1 cellular context compared by ENCODE assay signal in the genomic region with DNA sequence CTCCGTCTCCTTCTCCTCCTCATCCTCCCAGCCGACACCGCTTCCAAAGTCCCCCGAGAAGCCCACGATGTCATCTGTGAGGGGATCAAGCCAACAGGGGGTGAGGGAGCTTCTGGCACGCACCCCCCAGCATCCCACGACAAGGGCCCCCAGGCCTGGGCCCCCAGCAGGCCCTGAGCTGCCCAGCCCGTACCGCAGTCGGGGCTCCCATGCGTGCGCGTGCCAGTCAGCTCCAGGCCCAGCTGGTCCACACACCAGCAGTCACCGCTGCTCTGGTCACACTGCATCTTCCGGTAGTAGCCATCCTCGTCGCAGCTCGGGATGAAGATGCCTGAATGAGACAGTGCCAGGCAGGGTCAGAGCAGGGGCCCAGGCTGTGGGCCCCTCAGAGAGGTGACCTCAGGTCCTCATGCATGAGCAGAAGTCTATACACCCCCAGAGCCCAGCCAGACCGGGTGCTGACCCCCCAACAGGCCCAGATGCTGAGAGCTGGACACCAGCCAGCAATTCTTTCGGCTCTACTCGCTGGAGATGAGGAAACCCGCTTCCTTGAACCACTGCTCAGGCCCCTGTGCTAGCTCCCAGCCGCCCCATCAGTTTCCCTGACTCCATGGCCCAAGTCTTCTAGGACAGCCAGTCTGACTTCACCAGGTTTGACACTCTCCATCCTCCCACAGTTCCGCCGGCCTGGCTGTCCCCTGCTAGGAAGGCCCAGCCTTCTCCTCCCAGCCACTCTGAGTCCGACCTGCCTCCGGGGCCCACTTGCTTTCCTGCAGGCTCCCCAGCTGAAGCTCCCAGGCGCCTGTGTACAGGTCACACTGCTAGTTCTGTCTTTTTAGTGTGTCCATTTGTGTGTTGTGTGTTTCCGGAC.
TF ChIP-seq lines count a peak whose summit lies in the region.

No MANE protein-coding gene starts in this region.

TF ChIP-seq in WTC11, 78 proteins besides CTCF, POLR2A, EP300 and RAD21 (continued from another document):
- TF ChIP-seq, protein P1, sequence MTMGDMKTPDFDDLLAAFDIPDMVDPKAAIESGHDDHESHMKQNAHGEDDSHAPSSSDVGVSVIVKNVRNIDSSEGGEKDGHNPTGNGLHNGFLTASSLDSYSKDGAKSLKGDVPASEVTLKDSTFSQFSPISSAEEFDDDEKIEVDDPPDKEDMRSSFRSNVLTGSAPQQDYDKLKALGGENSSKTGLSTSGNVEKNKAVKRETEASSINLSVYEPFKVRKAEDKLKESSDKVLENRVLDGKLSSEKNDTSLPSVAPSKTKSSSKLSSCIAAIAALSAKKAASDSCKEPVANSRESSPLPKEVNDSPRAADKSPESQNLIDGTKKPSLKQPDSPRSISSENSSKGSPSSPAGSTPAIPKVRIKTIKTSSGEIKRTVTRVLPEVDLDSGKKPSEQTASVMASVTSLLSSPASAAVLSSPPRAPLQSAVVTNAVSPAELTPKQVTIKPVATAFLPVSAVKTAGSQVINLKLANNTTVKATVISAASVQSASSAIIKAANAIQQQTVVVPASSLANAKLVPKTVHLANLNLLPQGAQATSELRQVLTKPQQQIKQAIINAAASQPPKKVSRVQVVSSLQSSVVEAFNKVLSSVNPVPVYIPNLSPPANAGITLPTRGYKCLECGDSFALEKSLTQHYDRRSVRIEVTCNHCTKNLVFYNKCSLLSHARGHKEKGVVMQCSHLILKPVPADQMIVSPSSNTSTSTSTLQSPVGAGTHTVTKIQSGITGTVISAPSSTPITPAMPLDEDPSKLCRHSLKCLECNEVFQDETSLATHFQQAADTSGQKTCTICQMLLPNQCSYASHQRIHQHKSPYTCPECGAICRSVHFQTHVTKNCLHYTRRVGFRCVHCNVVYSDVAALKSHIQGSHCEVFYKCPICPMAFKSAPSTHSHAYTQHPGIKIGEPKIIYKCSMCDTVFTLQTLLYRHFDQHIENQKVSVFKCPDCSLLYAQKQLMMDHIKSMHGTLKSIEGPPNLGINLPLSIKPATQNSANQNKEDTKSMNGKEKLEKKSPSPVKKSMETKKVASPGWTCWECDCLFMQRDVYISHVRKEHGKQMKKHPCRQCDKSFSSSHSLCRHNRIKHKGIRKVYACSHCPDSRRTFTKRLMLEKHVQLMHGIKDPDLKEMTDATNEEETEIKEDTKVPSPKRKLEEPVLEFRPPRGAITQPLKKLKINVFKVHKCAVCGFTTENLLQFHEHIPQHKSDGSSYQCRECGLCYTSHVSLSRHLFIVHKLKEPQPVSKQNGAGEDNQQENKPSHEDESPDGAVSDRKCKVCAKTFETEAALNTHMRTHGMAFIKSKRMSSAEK (CRISPR knock-in tag; IDR thresholded peaks at IDR 0.05; ENCODE audit: borderline replicate concordance) = no peak
- TF ChIP-seq ELF4 (CRISPR knock-in tag; IDR thresholded peaks at IDR 0.05; ENCODE audit: low read depth) (no peak), ZNF317 (CRISPR knock-in tag; IDR thresholded peaks at IDR 0.05; ENCODE audit: borderline replicate concordance, low read depth) (no peak), PRRX2 (CRISPR knock-in tag; IDR thresholded peaks at IDR 0.05) (no peak), HMGA2 (CRISPR knock-in tag; IDR thresholded peaks at IDR 0.05) (no peak), TCF7 (CRISPR knock-in tag; IDR thresholded peaks at IDR 0.05; ENCODE audit: low read depth) (no peak), ZNF219 (CRISPR knock-in tag; IDR thresholded peaks at IDR 0.05; ENCODE audit: borderline replicate concordance) (no peak), RORB (CRISPR knock-in tag; IDR thresholded peaks at IDR 0.05) (no peak)
- TF ChIP-seq, protein P2, sequence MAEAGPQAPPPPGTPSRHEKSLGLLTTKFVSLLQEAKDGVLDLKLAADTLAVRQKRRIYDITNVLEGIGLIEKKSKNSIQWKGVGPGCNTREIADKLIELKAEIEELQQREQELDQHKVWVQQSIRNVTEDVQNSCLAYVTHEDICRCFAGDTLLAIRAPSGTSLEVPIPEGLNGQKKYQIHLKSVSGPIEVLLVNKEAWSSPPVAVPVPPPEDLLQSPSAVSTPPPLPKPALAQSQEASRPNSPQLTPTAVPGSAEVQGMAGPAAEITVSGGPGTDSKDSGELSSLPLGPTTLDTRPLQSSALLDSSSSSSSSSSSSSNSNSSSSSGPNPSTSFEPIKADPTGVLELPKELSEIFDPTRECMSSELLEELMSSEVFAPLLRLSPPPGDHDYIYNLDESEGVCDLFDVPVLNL (CRISPR knock-in tag; IDR thresholded peaks at IDR 0.05; ENCODE audit: borderline replicate concordance, low read depth) = no peak
- TF ChIP-seq, protein P3, sequence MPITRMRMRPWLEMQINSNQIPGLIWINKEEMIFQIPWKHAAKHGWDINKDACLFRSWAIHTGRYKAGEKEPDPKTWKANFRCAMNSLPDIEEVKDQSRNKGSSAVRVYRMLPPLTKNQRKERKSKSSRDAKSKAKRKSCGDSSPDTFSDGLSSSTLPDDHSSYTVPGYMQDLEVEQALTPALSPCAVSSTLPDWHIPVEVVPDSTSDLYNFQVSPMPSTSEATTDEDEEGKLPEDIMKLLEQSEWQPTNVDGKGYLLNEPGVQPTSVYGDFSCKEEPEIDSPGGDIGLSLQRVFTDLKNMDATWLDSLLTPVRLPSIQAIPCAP (CRISPR knock-in tag; IDR thresholded peaks at IDR 0.05) = no peak
- TF ChIP-seq, protein P4, sequence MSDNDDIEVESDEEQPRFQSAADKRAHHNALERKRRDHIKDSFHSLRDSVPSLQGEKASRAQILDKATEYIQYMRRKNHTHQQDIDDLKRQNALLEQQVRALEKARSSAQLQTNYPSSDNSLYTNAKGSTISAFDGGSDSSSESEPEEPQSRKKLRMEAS (CRISPR knock-in tag; IDR thresholded peaks at IDR 0.05) = no peak
- TF ChIP-seq, protein P5, sequence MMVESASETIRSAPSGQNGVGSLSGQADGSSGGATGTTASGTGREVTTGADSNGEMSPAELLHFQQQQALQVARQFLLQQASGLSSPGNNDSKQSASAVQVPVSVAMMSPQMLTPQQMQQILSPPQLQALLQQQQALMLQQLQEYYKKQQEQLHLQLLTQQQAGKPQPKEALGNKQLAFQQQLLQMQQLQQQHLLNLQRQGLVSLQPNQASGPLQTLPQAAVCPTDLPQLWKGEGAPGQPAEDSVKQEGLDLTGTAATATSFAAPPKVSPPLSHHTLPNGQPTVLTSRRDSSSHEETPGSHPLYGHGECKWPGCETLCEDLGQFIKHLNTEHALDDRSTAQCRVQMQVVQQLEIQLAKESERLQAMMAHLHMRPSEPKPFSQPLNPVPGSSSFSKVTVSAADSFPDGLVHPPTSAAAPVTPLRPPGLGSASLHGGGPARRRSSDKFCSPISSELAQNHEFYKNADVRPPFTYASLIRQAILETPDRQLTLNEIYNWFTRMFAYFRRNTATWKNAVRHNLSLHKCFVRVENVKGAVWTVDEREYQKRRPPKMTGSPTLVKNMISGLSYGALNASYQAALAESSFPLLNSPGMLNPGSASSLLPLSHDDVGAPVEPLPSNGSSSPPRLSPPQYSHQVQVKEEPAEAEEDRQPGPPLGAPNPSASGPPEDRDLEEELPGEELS (CRISPR knock-in tag; IDR thresholded peaks at IDR 0.05) = no peak
- TF ChIP-seq, protein P6, sequence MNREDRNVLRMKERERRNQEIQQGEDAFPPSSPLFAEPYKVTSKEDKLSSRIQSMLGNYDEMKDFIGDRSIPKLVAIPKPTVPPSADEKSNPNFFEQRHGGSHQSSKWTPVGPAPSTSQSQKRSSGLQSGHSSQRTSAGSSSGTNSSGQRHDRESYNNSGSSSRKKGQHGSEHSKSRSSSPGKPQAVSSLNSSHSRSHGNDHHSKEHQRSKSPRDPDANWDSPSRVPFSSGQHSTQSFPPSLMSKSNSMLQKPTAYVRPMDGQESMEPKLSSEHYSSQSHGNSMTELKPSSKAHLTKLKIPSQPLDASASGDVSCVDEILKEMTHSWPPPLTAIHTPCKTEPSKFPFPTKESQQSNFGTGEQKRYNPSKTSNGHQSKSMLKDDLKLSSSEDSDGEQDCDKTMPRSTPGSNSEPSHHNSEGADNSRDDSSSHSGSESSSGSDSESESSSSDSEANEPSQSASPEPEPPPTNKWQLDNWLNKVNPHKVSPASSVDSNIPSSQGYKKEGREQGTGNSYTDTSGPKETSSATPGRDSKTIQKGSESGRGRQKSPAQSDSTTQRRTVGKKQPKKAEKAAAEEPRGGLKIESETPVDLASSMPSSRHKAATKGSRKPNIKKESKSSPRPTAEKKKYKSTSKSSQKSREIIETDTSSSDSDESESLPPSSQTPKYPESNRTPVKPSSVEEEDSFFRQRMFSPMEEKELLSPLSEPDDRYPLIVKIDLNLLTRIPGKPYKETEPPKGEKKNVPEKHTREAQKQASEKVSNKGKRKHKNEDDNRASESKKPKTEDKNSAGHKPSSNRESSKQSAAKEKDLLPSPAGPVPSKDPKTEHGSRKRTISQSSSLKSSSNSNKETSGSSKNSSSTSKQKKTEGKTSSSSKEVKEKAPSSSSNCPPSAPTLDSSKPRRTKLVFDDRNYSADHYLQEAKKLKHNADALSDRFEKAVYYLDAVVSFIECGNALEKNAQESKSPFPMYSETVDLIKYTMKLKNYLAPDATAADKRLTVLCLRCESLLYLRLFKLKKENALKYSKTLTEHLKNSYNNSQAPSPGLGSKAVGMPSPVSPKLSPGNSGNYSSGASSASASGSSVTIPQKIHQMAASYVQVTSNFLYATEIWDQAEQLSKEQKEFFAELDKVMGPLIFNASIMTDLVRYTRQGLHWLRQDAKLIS (CRISPR knock-in tag; IDR thresholded peaks at IDR 0.05; ENCODE audit: borderline replicate concordance) = no peak
